In the genomic region with DNA sequence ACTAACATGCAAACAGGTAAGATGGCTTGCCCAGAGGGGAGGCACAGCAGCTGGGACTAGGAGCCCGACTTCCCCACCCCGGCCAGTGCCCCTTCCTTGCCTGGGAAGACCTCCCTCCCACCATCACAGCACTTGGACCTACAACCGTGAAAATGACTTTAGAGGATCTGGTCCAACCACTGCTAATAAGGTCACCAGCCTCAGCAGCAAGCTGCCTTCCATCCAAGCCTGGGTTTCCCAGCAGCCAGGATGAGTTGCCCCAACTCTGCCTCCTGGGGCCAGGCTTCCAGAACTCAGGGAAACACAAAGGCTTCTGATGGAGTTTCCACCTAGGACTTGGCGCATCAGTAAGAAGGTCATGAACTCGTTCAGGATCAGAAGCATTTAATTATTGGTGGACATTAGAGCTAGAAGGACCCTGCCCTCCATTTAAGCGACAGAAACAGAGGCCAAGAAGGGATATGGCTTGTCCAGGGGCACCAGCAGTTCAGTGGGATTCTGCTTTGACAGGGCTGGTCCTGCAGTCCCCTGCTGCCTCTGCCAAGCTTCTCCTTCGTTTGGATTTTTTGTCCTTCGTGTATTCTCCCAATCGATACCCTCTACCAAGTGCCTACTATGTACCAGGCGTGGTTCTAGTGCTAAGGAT, we compare ENCODE assay signal across 19 cellular contexts.
A peak's percentile ranks its signal among the peaks of the same experiment; 100 is the strongest.
DNase-seq lines count a peak whose midpoint lies in the region; ATAC-seq and TF ChIP-seq lines count a peak whose summit lies in the region.
"Had no signal": no experiment of that assay in that cellular context is flagged by ENCODE, and none has a peak within 500 bp of the region (broad histone marks: within the 10 kb centered on the region; RNA-seq: fewer than 3 reads in every experiment).

No MANE protein-coding gene starts in this region.

- H3K4me3 ChIP-seq in breast epithelium, result no peak overlapping the region
- H3K4me3 ChIP-seq: adrenal gland, sigmoid colon had no signal

- peaks cover 8% of the 10 kb centered on the region for H3K9me3 Mint-ChIP-seq in activated T-helper 17 cell treated with anti-CD3 and anti-CD28 coated beads, Interleukin-2, amount 50 U/mL, for 72 hours
- H3K9me3 Mint-ChIP-seq in stimulated activated effector memory CD8-positive, alpha-beta T cell treated with anti-CD3 and anti-CD28 coated beads, Interleukin-12 subunit alpha, Interleukin-12 subunit beta, amount 100 ng/mL, for 72 hours, result peaks cover 2% of the 10 kb centered on the region

- no peaks in the 10 kb centered on the region for H3K27me3 Mint-ChIP-seq in activated T-helper 17 cell treated with anti-CD3 and anti-CD28 coated beads, Interleukin-2, amount 50 U/mL, for 72 hours

- ATAC-seq in HG03066 (IDR thresholded peaks at IDR 0.05; ENCODE audit: low read depth, unreplicated experiment), result peak; percentile 18
- ATAC-seq in activated T-helper 17 cell treated with anti-CD3 and anti-CD28 coated beads, Interleukin-2, amount 50 U/mL, for 72 hours (replicated peaks), result no peak
- ATAC-seq in stimulated activated effector memory CD8-positive, alpha-beta T cell treated with anti-CD3 and anti-CD28 coated beads, Interleukin-12 subunit alpha, Interleukin-12 subunit beta, amount 100 ng/mL, for 72 hours, result no peak
- ATAC-seq in HG02763 (IDR thresholded peaks at IDR 0.05; ENCODE audit: unreplicated experiment), result no peak

- H3K27me3 ChIP-seq in layer of hippocampus (ENCODE audit: control insufficient read depth, insufficient read depth, low read length) (no peaks in the 10 kb centered on the region), breast epithelium (no peaks in the 10 kb centered on the region)
- H3K27me3 ChIP-seq: adrenal gland, sigmoid colon had no signal

- no peak for DNase-seq in stimulated activated effector memory CD8-positive, alpha-beta T cell treated with anti-CD3 and anti-CD28 coated beads, Interleukin-12 subunit alpha, Interleukin-12 subunit beta, amount 100 ng/mL, for 72 hours (ENCODE audit: low spot score in 2 of 2)
- DNase-seq in HUDEP-2 (lab: John Stamatoyannopoulos, UW; ENCODE audit: unreplicated experiment in 76 of 76) (no peak), breast epithelium (ENCODE audit: low spot score in 2 of 2) (no peak), NCI-H2227 treated with DMSO at 0.1 percent for 48 hours (lab: John Stamatoyannopoulos, UW) (no peak)
- DNase-seq: activated CD4-positive, alpha-beta T cell treated with anti-CD3 and anti-CD28 coated beads, Interleukin-2, amount 50 U/mL, for 1 hour; activated CD8-positive, alpha-beta memory T cell treated with anti-CD3 and anti-CD28 coated beads, Interleukin-2, amount 50 U/mL, for 4 hours; activated effector memory CD4-positive, alpha-beta T cell treated with Interleukin-2 at 50 U/mL for 16 hours; adrenal gland; cerebellar nuclear complex; DND-41; NCI-H187 treated with DMSO at 0.1 percent for 48 hours; sigmoid colon; stimulated activated naive CD4-positive, alpha-beta T cell treated with Interleukin-2 at 50 U/mL for 16 hours; SW 1271; trophoblast cell had no signal

- no peaks in the 10 kb centered on the region for H3K4me1 ChIP-seq in breast epithelium
- H3K4me1 ChIP-seq: adrenal gland had no signal

- no peak for TF ChIP-seq POLR2A in breast epithelium (IDR thresholded peaks at IDR 0.05)

- H3K4me1 Mint-ChIP-seq in activated T-helper 17 cell treated with anti-CD3 and anti-CD28 coated beads, Interleukin-2, amount 50 U/mL, for 72 hours, result peaks cover 7% of the 10 kb centered on the region
- H3K4me1 Mint-ChIP-seq in stimulated activated effector memory CD8-positive, alpha-beta T cell treated with anti-CD3 and anti-CD28 coated beads, Interleukin-12 subunit alpha, Interleukin-12 subunit beta, amount 100 ng/mL, for 72 hours, result peaks cover 53% of the 10 kb centered on the region

- no peak for TF ChIP-seq CTCF in breast epithelium (IDR thresholded peaks at IDR 0.05)

- H3K4me3 Mint-ChIP-seq in activated T-helper 17 cell treated with anti-CD3 and anti-CD28 coated beads, Interleukin-2, amount 50 U/mL, for 72 hours, result peak overlapping the region; percentile 49
- H3K4me3 Mint-ChIP-seq in stimulated activated effector memory CD8-positive, alpha-beta T cell treated with anti-CD3 and anti-CD28 coated beads, Interleukin-12 subunit alpha, Interleukin-12 subunit beta, amount 100 ng/mL, for 72 hours, result peak overlapping the region; percentile 85

- no peaks in the 10 kb centered on the region for H3K36me3 ChIP-seq in breast epithelium
- H3K36me3 ChIP-seq: adrenal gland, sigmoid colon had no signal

- H3K9me3 ChIP-seq in breast epithelium, result no peaks in the 10 kb centered on the region
- H3K9me3 ChIP-seq: adrenal gland, sigmoid colon had no signal

- peak overlapping the region; percentile 75 for H3K27ac ChIP-seq in layer of hippocampus (ENCODE audit: low read depth, low read length)
- no peak overlapping the region for H3K27ac ChIP-seq in breast epithelium
- H3K27ac ChIP-seq: adrenal gland, sigmoid colon had no signal

- H3K27ac Mint-ChIP-seq in activated T-helper 17 cell treated with anti-CD3 and anti-CD28 coated beads, Interleukin-2, amount 50 U/mL, for 72 hours, result no peak overlapping the region
- peak overlapping the region; percentile 94 for H3K27ac Mint-ChIP-seq in stimulated activated effector memory CD8-positive, alpha-beta T cell treated with anti-CD3 and anti-CD28 coated beads, Interleukin-12 subunit alpha, Interleukin-12 subunit beta, amount 100 ng/mL, for 72 hours

- intact Hi-C loops in breast epithelium (cut with DNase I; ENCODE audit: low total_unique reads), result loop anchor here (10.0 kb wide), 1 partner anchor 1314 kb away; no protein-coding TSS in a partner anchor

- peaks cover 15% of the 10 kb centered on the region for H3K36me3 Mint-ChIP-seq in activated T-helper 17 cell treated with anti-CD3 and anti-CD28 coated beads, Interleukin-2, amount 50 U/mL, for 72 hours (ENCODE audit: low read depth)
- H3K36me3 Mint-ChIP-seq in stimulated activated effector memory CD8-positive, alpha-beta T cell treated with anti-CD3 and anti-CD28 coated beads, Interleukin-12 subunit alpha, Interleukin-12 subunit beta, amount 100 ng/mL, for 72 hours, result peaks cover 13% of the 10 kb centered on the region
